26 cellular contexts compared by ENCODE assay signal in the genomic region with DNA sequence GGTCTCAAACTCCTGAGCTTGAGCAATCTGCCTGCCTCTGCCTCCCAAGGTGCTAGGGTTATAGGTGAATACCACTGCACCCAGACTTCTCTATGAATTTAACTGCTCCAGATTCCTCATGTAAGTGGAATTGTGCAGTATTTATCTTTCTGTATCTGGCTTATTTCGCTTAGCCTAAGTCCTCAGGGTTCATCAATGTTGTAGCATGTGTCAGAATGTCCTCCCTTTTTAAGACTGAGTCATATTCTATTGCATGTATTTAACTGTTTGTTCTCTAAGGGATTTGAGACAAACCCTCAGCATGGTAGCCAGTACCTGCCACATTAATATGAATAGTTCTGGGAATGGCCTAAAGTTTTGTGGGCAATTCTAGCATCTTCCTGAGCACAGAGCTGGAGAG. TPM values are rescaled to one million over a fixed set of nuclear protein-coding genes. Genes with fewer than 3 reads are reported as not detected.
A peak's percentile ranks its signal among the peaks of the same experiment; 100 is the strongest.
DNase-seq lines count a peak whose midpoint lies in the region; ATAC-seq and TF ChIP-seq lines count a peak whose summit lies in the region.
"Had no signal": no experiment of that assay in that cellular context is flagged by ENCODE, and none has a peak within 500 bp of the region (broad histone marks: within the 10 kb centered on the region; RNA-seq: fewer than 3 reads in every experiment).

No MANE protein-coding gene starts in this region.

- no peak overlapping the region for H3K9ac ChIP-seq in mammary epithelial cell (ENCODE audit: insufficient read depth, low read length)
- H3K9ac ChIP-seq: BLaER1 had no signal

- H3K36me3 Mint-ChIP-seq in activated CD4-positive, alpha-beta T cell treated with anti-CD3 and anti-CD28 coated beads, Interleukin-2, amount 10 ng/mL, durations not matched to agents 24 days and 14 days (ENCODE audit: low read depth) = no peaks in the 10 kb centered on the region
- no peaks in the 10 kb centered on the region for H3K36me3 Mint-ChIP-seq in type B pancreatic cell
- H3K36me3 Mint-ChIP-seq: naive B cell had no signal

- in situ Hi-C loops in mammary epithelial cell (cut with MboI; ENCODE audit: low sequenced_read_pairs in 2 of 2) = no loop called here

- no peaks in the 10 kb centered on the region for H3K9me3 Mint-ChIP-seq in activated CD4-positive, alpha-beta T cell treated with anti-CD3 and anti-CD28 coated beads, Interleukin-2, amount 10 ng/mL, durations not matched to agents 24 days and 14 days
- no peaks in the 10 kb centered on the region for H3K9me3 Mint-ChIP-seq in type B pancreatic cell
- H3K9me3 Mint-ChIP-seq: activated B cell treated with CpG ODN at 0.5 μM for 24 hours; activated CD8-positive, alpha-beta T cell treated with anti-CD3 and anti-CD28 coated beads for 36 hours; activated naive CD4-positive, alpha-beta T cell treated with anti-CD3 and anti-CD28 coated beads for 36 hours; activated T-cell treated with anti-CD3 and anti-CD28 coated beads, Interleukin-2, amount 50 U/mL, for 24 hours had no signal

- peak overlapping the region; percentile 17 for H3K27ac ChIP-seq in mammary epithelial cell (ENCODE audit: insufficient read depth, low read depth, low read length)
- H3K27ac ChIP-seq: 22Rv1, BLaER1, transverse colon had no signal

- CTCF ChIA-PET in mammary epithelial cell (lab: Charles Lee; ENCODE audit: low non-redundant PET) = no interaction called here

- no TSS peak for BruUV-seq in mammary epithelial cell (replicated peaks; lab: Mats Ljungman, UMichigan)

- intact Hi-C loops in activated CD4-positive, alpha-beta T cell treated with anti-CD3 and anti-CD28 coated beads, Interleukin-2, amount 10 ng/mL, durations not matched to agents 24 days and 14 days (cut with micrococcal nuclease) = no loop called here
- intact Hi-C loops in mammary epithelial cell (cut with micrococcal nuclease) = loop anchor here (5.0 to 10.0 kb wide), 2 partner anchors 126 to 357 kb away; a partner anchor contains a TSS
- intact Hi-C loops in Right ventricle myocardium superior (cut with DNase I) = no loop called here

- no peaks in the 10 kb centered on the region for H3K9me3 ChIP-seq in mammary epithelial cell (replicated peaks; ENCODE audit: insufficient read depth, low read length)
- H3K9me3 ChIP-seq: BLaER1, body of pancreas, esophagus muscularis mucosa, pancreas, transverse colon had no signal

- H3K79me2 ChIP-seq in mammary epithelial cell (ENCODE audit: insufficient read depth, low read length) = no peaks in the 10 kb centered on the region

- no peak overlapping the region for H3K4me3 ChIP-seq in mammary epithelial cell (replicated peaks in 1 of 3; ENCODE audit: insufficient read depth in 1 of 3, low read depth in 2 of 3, low read length in 3 of 3)
- no peak overlapping the region for H3K4me3 ChIP-seq in foreskin fibroblast (ENCODE audit: low read depth in 1 of 2, low read length in 2 of 2)
- H3K4me3 ChIP-seq: BLaER1, body of pancreas, esophagus muscularis mucosa, lung, pancreas, transverse colon had no signal

- 14% methylated on average over 1 of the region's 1 CpG for WGBS in mammary epithelial cell (ENCODE audit: low coverage, missing lambda C conversion rate)

- H3K4me1 ChIP-seq in mammary epithelial cell (ENCODE audit: insufficient read depth, low read length) = peaks cover 34% of the 10 kb centered on the region
- H3K4me1 ChIP-seq: BLaER1 had no signal

- dilution Hi-C loops in mammary epithelial cell (cut with HindIII; ENCODE audit: low sequenced_read_pairs) = no loop called here

- peaks cover 6% of the 10 kb centered on the region for H3K27me3 Mint-ChIP-seq in activated CD4-positive, alpha-beta T cell treated with anti-CD3 and anti-CD28 coated beads, Interleukin-2, amount 10 ng/mL, durations not matched to agents 24 days and 14 days
- H3K27me3 Mint-ChIP-seq in type B pancreatic cell = no peaks in the 10 kb centered on the region

- H2AFZ ChIP-seq in mammary epithelial cell (ENCODE audit: low read depth, low read length) = no peak overlapping the region

- H3K4me1 Mint-ChIP-seq in activated CD4-positive, alpha-beta T cell treated with anti-CD3 and anti-CD28 coated beads, Interleukin-2, amount 10 ng/mL, durations not matched to agents 24 days and 14 days = peaks cover 9% of the 10 kb centered on the region
- H3K4me1 Mint-ChIP-seq in type B pancreatic cell (ENCODE audit: unreplicated experiment) = peaks cover 20% of the 10 kb centered on the region
- H3K4me1 Mint-ChIP-seq: activated B cell treated with CpG ODN at 0.5 μM for 24 hours, naive B cell had no signal

- H3K36me3 ChIP-seq in mammary epithelial cell (ENCODE audit: insufficient read depth, low read length) = no peaks in the 10 kb centered on the region
- H3K36me3 ChIP-seq: BLaER1, esophagus muscularis mucosa, pancreas, transverse colon had no signal

- H3K4me3 Mint-ChIP-seq in activated CD4-positive, alpha-beta T cell treated with anti-CD3 and anti-CD28 coated beads, Interleukin-2, amount 10 ng/mL, durations not matched to agents 24 days and 14 days = no peak overlapping the region
- no peak overlapping the region for H3K4me3 Mint-ChIP-seq in type B pancreatic cell
- H3K4me3 Mint-ChIP-seq: activated B cell treated with CpG ODN at 0.5 μM for 24 hours; activated CD8-positive, alpha-beta T cell treated with anti-CD3 and anti-CD28 coated beads for 36 hours; activated naive CD4-positive, alpha-beta T cell treated with anti-CD3 and anti-CD28 coated beads for 36 hours; activated T-cell treated with anti-CD3 and anti-CD28 coated beads, Interleukin-2, amount 50 U/mL, for 24 hours had no signal

- no peaks in the 10 kb centered on the region for H4K20me1 ChIP-seq in mammary epithelial cell (ENCODE audit: insufficient read depth, low read length)
- H4K20me1 ChIP-seq: BLaER1 had no signal

- no peak overlapping the region for H3K4me2 ChIP-seq in mammary epithelial cell (ENCODE audit: insufficient read depth, low read depth, low read length)
- H3K4me2 ChIP-seq: BLaER1 had no signal

- no peak overlapping the region for H3K27ac Mint-ChIP-seq in activated CD4-positive, alpha-beta T cell treated with anti-CD3 and anti-CD28 coated beads, Interleukin-2, amount 10 ng/mL, durations not matched to agents 24 days and 14 days
- H3K27ac Mint-ChIP-seq in type B pancreatic cell = peak overlapping the region; percentile 99
- H3K27ac Mint-ChIP-seq: activated B cell treated with CpG ODN at 0.5 μM for 24 hours; activated CD8-positive, alpha-beta T cell treated with anti-CD3 and anti-CD28 coated beads for 36 hours; activated naive CD4-positive, alpha-beta T cell treated with anti-CD3 and anti-CD28 coated beads for 36 hours; activated T-cell treated with anti-CD3 and anti-CD28 coated beads, Interleukin-2, amount 50 U/mL, for 24 hours; naive B cell had no signal

- TF ChIP-seq CTCF in mammary epithelial cell (conservative IDR thresholded peaks at IDR 0.05 in 1 of 2, IDR thresholded peaks at IDR 0.05 in 1 of 2; ENCODE audit: extremely low read depth in 1 of 2, insufficient read depth in 1 of 2, low read depth in 1 of 2, low read length in 2 of 2) (no peak), foreskin fibroblast (IDR thresholded peaks at IDR 0.05; ENCODE audit: low read depth, low read length) (no peak), type B pancreatic cell (conservative IDR thresholded peaks at IDR 0.05) (no peak)

- no peak for ATAC-seq in Right ventricle myocardium superior (ENCODE audit: poor library complexity)
- ATAC-seq: activated CD8-positive, alpha-beta T cell treated with anti-CD3 and anti-CD28 coated beads for 36 hours; body of pancreas; pancreas; PC-3; sciatic nerve; stimulated activated naive CD8-positive, alpha-beta T cell treated with anti-CD3 and anti-CD28 coated beads, Interleukin-15, Interleukin-2, amounts not matched to agents 100 U/mL and 50 U/mL, for 24 hours had no signal

- H3K27me3 ChIP-seq in mammary epithelial cell (ENCODE audit: insufficient read depth, low read length) = no peaks in the 10 kb centered on the region
- H3K27me3 ChIP-seq: BLaER1, body of pancreas, esophagus muscularis mucosa, pancreas, transverse colon had no signal

- peak; percentile 35 for DNase-seq in activated CD4-positive, alpha-beta T cell treated with anti-CD3 and anti-CD28 coated beads, Interleukin-2, amount 10 ng/mL, durations not matched to agents 24 days and 14 days
- no peak for DNase-seq in activated CD4-positive, alpha-beta T cell treated with anti-CD3 and anti-CD28 coated beads, Interleukin-2, amount 50 U/mL, for 4 hours
- DNase-seq in mammary epithelial cell (peak; percentile 67), foreskin fibroblast (peak; percentile 58 to 75), type B pancreatic cell (ENCODE audit: extremely low spot score, unreplicated experiment) (no peak), SW480 (ENCODE audit: low spot score) (no peak), Right ventricle myocardium superior (no peak), SHP77 treated with DMSO at 0.1 percent for 48 hours (lab: John Stamatoyannopoulos, UW) (no peak)
- DNase-seq: activated B cell treated with CpG ODN at 0.5 μM for 24 hours; activated CD8-positive, alpha-beta T cell treated with anti-CD3 and anti-CD28 coated beads for 36 hours; activated naive CD4-positive, alpha-beta T cell treated with anti-CD3 and anti-CD28 coated beads for 36 hours; activated T-cell treated with anti-CD3 and anti-CD28 coated beads, Interleukin-2, amount 50 U/mL, for 24 hours; body of pancreas; H7; Karpas-422; naive B cell; pancreas; PC-3; stimulated activated naive CD8-positive, alpha-beta T cell treated with anti-CD3 and anti-CD28 coated beads, Interleukin-15, Interleukin-2, amounts not matched to agents 100 U/mL and 50 U/mL, for 24 hours; T-helper 2 cell; transverse colon had no signal

RNA-seq across cellular contexts. Expression of a gene that starts 53.9 kb away (rescaled TPM):
- total RNA-seq in activated CD4-positive, alpha-beta T cell treated with anti-CD3 and anti-CD28 coated beads, Interleukin-2, amount 10 ng/mL, durations not matched to agents 24 days and 14 days = 38.9 and 39.7 TPM in 2 replicates
- total RNA-seq in mammary epithelial cell = 10 to 100 TPM; 33.8 to 36.4 TPM
- 18.9 TPM for polyA plus RNA-seq in mammary epithelial cell
- 34.2 TPM for polyA minus RNA-seq in mammary epithelial cell
- 26.5 and 49.9 TPM in 2 replicates for total RNA-seq in type B pancreatic cell (ENCODE audit: low replicate concordance)
- 12.3 TPM for total RNA-seq in Right ventricle myocardium superior

Comparison
In these comparisons a context has a peak if more than half of its experiments do, and no peak if none do; other contexts are left out.
1. DNase-seq: peak in activated CD4-positive, alpha-beta T cell treated with anti-CD3 and anti-CD28 coated beads, Interleukin-2, amount 10 ng/mL, durations not matched to agents 24 days and 14 days (single experiment), mammary epithelial cell (single experiment) and foreskin fibroblast (2 of 2); none in activated CD4-positive, alpha-beta T cell treated with anti-CD3 and anti-CD28 coated beads, Interleukin-2, amount 50 U/mL, for 4 hours (0 of 2), type B pancreatic cell (single experiment), SW480 (single experiment), Right ventricle myocardium superior (single experiment) and SHP77 treated with DMSO at 0.1 percent for 48 hours (single experiment).